ENCODE assay signal across 20 cellular contexts in genomic region chr11:44017443-44018126, GRCh38. TPM values are rescaled to one million over a fixed set of nuclear protein-coding genes. Genes with fewer than 3 reads are reported as not detected.
DNase-seq lines count a peak whose midpoint lies in the region; ATAC-seq and TF ChIP-seq lines count a peak whose summit lies in the region.
"Had no signal": no experiment of that assay in that cellular context is flagged by ENCODE, and none has a peak within 500 bp of the region (broad histone marks: within the 10 kb centered on the region; RNA-seq: fewer than 3 reads in every experiment).

No MANE protein-coding gene starts in this region.

- no peaks in the 10 kb centered on the region for H3K9me2 ChIP-seq in HCT116 (ENCODE audit: insufficient read depth)

- no peak overlapping the region for H3K9ac ChIP-seq in HCT116 (ENCODE audit: low read length)

- no peak overlapping the region for H3K27ac ChIP-seq in HCT116 (ENCODE audit: low read depth, low read length)
- H3K27ac ChIP-seq in Panc1 (ENCODE audit: low read length): no peak overlapping the region
- peak overlapping the region in 3 of 4 donors; percentile 67 to 78 (median 70) for H3K27ac ChIP-seq in gastroesophageal sphincter

- H4K20me1 ChIP-seq in HCT116 (ENCODE audit: insufficient read depth): no peaks in the 10 kb centered on the region

- no peaks in the 10 kb centered on the region for H3K79me2 ChIP-seq in HCT116 (ENCODE audit: insufficient read depth, low read length)

- BruUV-seq in HCT116 (replicated peaks; lab: Mats Ljungman, UMichigan) (no TSS peak), Panc1 (replicated peaks; lab: Mats Ljungman, UMichigan) (no TSS peak)

- DNase-seq in HCT116 (ENCODE audit: low read depth, low spot score): no peak
- no peak for DNase-seq in Panc1 (ENCODE audit: low read depth, low spot score)
- DNase-seq in stimulated activated effector memory CD8-positive, alpha-beta T cell treated with anti-CD3 and anti-CD28 coated beads, Interleukin-12 subunit alpha, Interleukin-12 subunit beta, amount 100 ng/mL, for 72 hours (ENCODE audit: low spot score in 2 of 2): peak in 1 of 2 donors; percentile 26
- no peak for DNase-seq in CD14-positive monocyte (ENCODE audit: low spot score)
- no peak for DNase-seq in NCI-H2029 treated with DMSO at 0.1 percent for 48 hours (lab: John Stamatoyannopoulos, UW)
- DNase-seq: activated CD4-positive, alpha-beta T cell treated with anti-CD3 and anti-CD28 coated beads for 1 hour; activated naive CD8-positive, alpha-beta T cell treated with anti-CD3 and anti-CD28 coated beads, Interleukin-2, amount 50 U/mL, for 24 hours; activated T-cell treated with anti-CD3 and anti-CD28 coated beads, Interleukin-2, amount 50 U/mL, for 72 hours; DMS79; nucleus accumbens; T-helper 17 cell had no signal

- ATAC-seq in HCT116 (0 out of 2 replicates have a peak, but pooled peaks have one; percentile 14), Panc1 (peak; percentile 54), gastroesophageal sphincter (peak; percentile 67), GM21390 (IDR thresholded peaks at IDR 0.05; ENCODE audit: unreplicated experiment) (no peak), HG03139 (IDR thresholded peaks at IDR 0.05; ENCODE audit: unreplicated experiment) (no peak)
- ATAC-seq in stimulated activated effector memory CD8-positive, alpha-beta T cell treated with anti-CD3 and anti-CD28 coated beads, Interleukin-12 subunit alpha, Interleukin-12 subunit beta, amount 100 ng/mL, for 72 hours: peak; percentile 28
- ATAC-seq: esophagus mucosa, T-helper 17 cell had no signal

- RAD21 ChIA-PET in HCT116 (lab: Charles Lee; ENCODE audit: low non-redundant PET in 1 of 2, low total read pairs in 2 of 2, uncharacterized antibody in 2 of 2, unreplicated experiment in 2 of 2): no interaction called here

- CTCF ChIA-PET in HCT116 (lab: Charles Lee) (no interaction called here), Panc1 (lab: Charles Lee) (no interaction called here)

- WGBS in gastroesophageal sphincter (ENCODE audit: low coverage in 1 of 2), 2 donors: 8% methylated on average over 2 of the region's 3 CpGs; no CpG with 5 or more reads in 1 of the 2 donors

- H3K4me3 ChIP-seq in HCT116 (replicated peaks in 1 of 2; ENCODE audit: low read depth in 1 of 2, low read length in 2 of 2): no peak overlapping the region
- no peak overlapping the region for H3K4me3 ChIP-seq in Panc1 (ENCODE audit: low read depth in 2 of 2, low read length in 2 of 2)
- H3K4me3 ChIP-seq in gastroesophageal sphincter: no peak overlapping the region

- TF ChIP-seq CTCF in HCT116 (IDR thresholded peaks at IDR 0.05 in 2 of 3, conservative IDR thresholded peaks at IDR 0.05 in 1 of 3; ENCODE audit: borderline replicate concordance in 1 of 3, insufficient read depth in 1 of 3, low read depth in 2 of 3, low read length in 2 of 3): no peak
- no peak for TF ChIP-seq CTCF in Panc1 (IDR thresholded peaks at IDR 0.05)
- no peak for TF ChIP-seq CTCF in gastroesophageal sphincter (IDR thresholded peaks at IDR 0.05)
- no peak for TF ChIP-seq CTCF in CD14-positive monocyte (IDR thresholded peaks at IDR 0.05)

- peaks cover 4 to 16% (median 4%) of the 10 kb centered on the region in 3 donors for H3K27me3 Mint-ChIP-seq in CD14-positive monocyte (ENCODE audit: low read depth in 3 of 3)

- no peaks in the 10 kb centered on the region for H3K4me1 Mint-ChIP-seq in stimulated activated effector memory CD8-positive, alpha-beta T cell treated with anti-CD3 and anti-CD28 coated beads, Interleukin-12 subunit alpha, Interleukin-12 subunit beta, amount 100 ng/mL, for 72 hours
- H3K4me1 Mint-ChIP-seq in CD14-positive monocyte: no peaks in the 10 kb centered on the region
- H3K4me1 Mint-ChIP-seq: activated naive CD8-positive, alpha-beta T cell treated with anti-CD3 and anti-CD28 coated beads, Interleukin-2, amount 50 U/mL, for 24 hours; T-helper 17 cell had no signal

- TF ChIP-seq RAD21 in HCT116 (IDR thresholded peaks at IDR 0.05; ENCODE audit: low read depth): no peak

- H3K4me2 ChIP-seq in HCT116 (ENCODE audit: low read length): no peak overlapping the region

- H3K36me3 ChIP-seq in HCT116 (ENCODE audit: control insufficient read depth in 1 of 2, insufficient read depth in 2 of 2, low read length in 2 of 2) (no peaks in the 10 kb centered on the region), Panc1 (ENCODE audit: control insufficient read depth, insufficient read depth, low read length) (no peaks in the 10 kb centered on the region), gastroesophageal sphincter (no peaks in the 10 kb centered on the region)

- POLR2A ChIA-PET in HCT116 (lab: Charles Lee) (no interaction called here), Panc1 (lab: Charles Lee) (no interaction called here)

- TF ChIP-seq POLR2A in HCT116 (IDR thresholded peaks at IDR 0.05; ENCODE audit: borderline replicate concordance, extremely low read depth, insufficient read depth, insufficient read length): no peak
- TF ChIP-seq POLR2A in gastroesophageal sphincter (IDR thresholded peaks at IDR 0.05): no peak

- in situ Hi-C loops in Panc1 (cut with HindIII; ENCODE audit: low pct_unique_long_range_greater_than_20kb, low sequenced_read_pairs): no loop called here

- no peak overlapping the region for H2AFZ ChIP-seq in HCT116 (ENCODE audit: low read depth, low read length, poor library complexity, severe bottlenecking)

- H3K4me3 Mint-ChIP-seq in stimulated activated effector memory CD8-positive, alpha-beta T cell treated with anti-CD3 and anti-CD28 coated beads, Interleukin-12 subunit alpha, Interleukin-12 subunit beta, amount 100 ng/mL, for 72 hours: no peak overlapping the region
- no peak overlapping the region for H3K4me3 Mint-ChIP-seq in CD14-positive monocyte
- H3K4me3 Mint-ChIP-seq: activated naive CD8-positive, alpha-beta T cell treated with anti-CD3 and anti-CD28 coated beads, Interleukin-2, amount 50 U/mL, for 24 hours; activated T-cell treated with anti-CD3 and anti-CD28 coated beads, Interleukin-2, amount 50 U/mL, for 72 hours; dendritic cell treated with granulocyte-macrophage colony-stimulating factor and Interleukin-4, amounts not matched to agents 40 ng/mL and 50 ng/mL, for 4 days; T-helper 17 cell had no signal

- H3K9me3 Mint-ChIP-seq in stimulated activated effector memory CD8-positive, alpha-beta T cell treated with anti-CD3 and anti-CD28 coated beads, Interleukin-12 subunit alpha, Interleukin-12 subunit beta, amount 100 ng/mL, for 72 hours: no peaks in the 10 kb centered on the region
- H3K9me3 Mint-ChIP-seq in CD14-positive monocyte: peaks cover 0 to 5% (median 3%) of the 10 kb centered on the region in 7 donors
- H3K9me3 Mint-ChIP-seq: dendritic cell treated with granulocyte-macrophage colony-stimulating factor and Interleukin-4, amounts not matched to agents 40 ng/mL and 50 ng/mL, for 4 days had no signal

- no peaks in the 10 kb centered on the region for H3K36me3 Mint-ChIP-seq in stimulated activated effector memory CD8-positive, alpha-beta T cell treated with anti-CD3 and anti-CD28 coated beads, Interleukin-12 subunit alpha, Interleukin-12 subunit beta, amount 100 ng/mL, for 72 hours
- no peaks in the 10 kb centered on the region for H3K36me3 Mint-ChIP-seq in CD14-positive monocyte

- no peaks in the 10 kb centered on the region for H3K27me3 ChIP-seq in HCT116 (ENCODE audit: insufficient read depth, low read length)
- H3K27me3 ChIP-seq in Panc1 (ENCODE audit: control insufficient read depth, insufficient read depth, low read length): peaks cover 5% of the 10 kb centered on the region
- H3K27me3 ChIP-seq in gastroesophageal sphincter: no peaks in the 10 kb centered on the region

- peaks cover 9 to 16% of the 10 kb centered on the region in 2 experiments for H3K4me1 ChIP-seq in HCT116 (ENCODE audit: control insufficient read depth in 1 of 2, insufficient read depth in 2 of 2, low read length in 2 of 2)
- no peaks in the 10 kb centered on the region for H3K4me1 ChIP-seq in Panc1 (ENCODE audit: control insufficient read depth, insufficient read depth, low read length)
- peaks cover 8 to 31% (median 22%) of the 10 kb centered on the region in 3 donors for H3K4me1 ChIP-seq in gastroesophageal sphincter

- intact Hi-C loops in HCT116 (cut with micrococcal nuclease) (no loop called here), Panc1 (cut with micrococcal nuclease; ENCODE audit: unreplicated experiment) (no loop called here), CD14-positive monocyte (cut with micrococcal nuclease) (no loop called here)

- H3K9me3 ChIP-seq in HCT116 (ENCODE audit: control insufficient read depth in 1 of 2, insufficient read depth in 1 of 2, low read depth in 1 of 2, low read length in 2 of 2): no peaks in the 10 kb centered on the region
- H3K9me3 ChIP-seq in Panc1 (ENCODE audit: control insufficient read depth, insufficient read depth, low read depth, low read length): no peaks in the 10 kb centered on the region
- no peaks in the 10 kb centered on the region for H3K9me3 ChIP-seq in gastroesophageal sphincter

- no peak for TF ChIP-seq EP300 in gastroesophageal sphincter (IDR thresholded peaks at IDR 0.05)

- no peak overlapping the region for H3K27ac Mint-ChIP-seq in stimulated activated effector memory CD8-positive, alpha-beta T cell treated with anti-CD3 and anti-CD28 coated beads, Interleukin-12 subunit alpha, Interleukin-12 subunit beta, amount 100 ng/mL, for 72 hours
- H3K27ac Mint-ChIP-seq in CD14-positive monocyte: no peak overlapping the region
- H3K27ac Mint-ChIP-seq: activated naive CD8-positive, alpha-beta T cell treated with anti-CD3 and anti-CD28 coated beads, Interleukin-2, amount 50 U/mL, for 24 hours; activated T-cell treated with anti-CD3 and anti-CD28 coated beads, Interleukin-2, amount 50 U/mL, for 72 hours; dendritic cell treated with granulocyte-macrophage colony-stimulating factor and Interleukin-4, amounts not matched to agents 40 ng/mL and 50 ng/mL, for 4 days; T-helper 17 cell had no signal

TF ChIP-seq in HCT116, 20 proteins besides CTCF, POLR2A, EP300 and RAD21:
- TF ChIP-seq ELF1 (IDR thresholded peaks at IDR 0.05; ENCODE audit: borderline replicate concordance, low read depth) (no peak), JUND (IDR thresholded peaks at IDR 0.05) (no peak)

RNA-seq across cellular contexts. Expression of gene ACCSL, which starts 30.2 kb away (rescaled TPM):
- total RNA-seq in HCT116 (2021; ENCODE audit: unreplicated experiment) (not detected), Panc1 (2021; ENCODE audit: unreplicated experiment) (not detected), gastroesophageal sphincter (not detected)
- polyA plus RNA-seq in HCT116 (2012): 0.05 and 0.14 TPM in 2 replicates
- not detected for polyA plus RNA-seq in Panc1 (2012; ENCODE audit: insufficient read length)
- not detected for polyA plus RNA-seq in CD14-positive monocyte
- total RNA-seq: esophagus mucosa, HT1080, NCI-H460, RPMI7951 had no signal
- polyA plus RNA-seq: BJ had no signal

RNA-seq across cellular contexts. Expression of gene ACCS, which starts 48.5 kb away (rescaled TPM):
- total RNA-seq in HCT116 (2021; ENCODE audit: unreplicated experiment) (13.2 TPM), Panc1 (2021; ENCODE audit: unreplicated experiment) (38.0 TPM), gastroesophageal sphincter (10 to 100 TPM in 3 of 4 donors, 1 to 10 TPM in 1; 4.5 to 26.3 (median 17.3) TPM)
- 5.7 and 7.8 TPM in 2 replicates for polyA plus RNA-seq in HCT116 (2012)
- polyA plus RNA-seq in Panc1 (2012; ENCODE audit: insufficient read length): 17.1 TPM
- 1 to 10 TPM; 1.3 to 1.7 TPM for polyA plus RNA-seq in CD14-positive monocyte

Comparison
In these comparisons a context has a peak if more than half of its experiments do, and no peak if none do; other contexts are left out.
1. ATAC-seq: peak in HCT116 (single experiment), Panc1 (single experiment), gastroesophageal sphincter (single experiment) and stimulated activated effector memory CD8-positive, alpha-beta T cell treated with anti-CD3 and anti-CD28 coated beads, Interleukin-12 subunit alpha, Interleukin-12 subunit beta, amount 100 ng/mL, for 72 hours (single experiment); none in GM21390 (single experiment) and HG03139 (single experiment).
2. H3K27ac ChIP-seq: peak in gastroesophageal sphincter (3 of 4); none in HCT116 (single experiment) and Panc1 (single experiment).